In the genomic region with DNA sequence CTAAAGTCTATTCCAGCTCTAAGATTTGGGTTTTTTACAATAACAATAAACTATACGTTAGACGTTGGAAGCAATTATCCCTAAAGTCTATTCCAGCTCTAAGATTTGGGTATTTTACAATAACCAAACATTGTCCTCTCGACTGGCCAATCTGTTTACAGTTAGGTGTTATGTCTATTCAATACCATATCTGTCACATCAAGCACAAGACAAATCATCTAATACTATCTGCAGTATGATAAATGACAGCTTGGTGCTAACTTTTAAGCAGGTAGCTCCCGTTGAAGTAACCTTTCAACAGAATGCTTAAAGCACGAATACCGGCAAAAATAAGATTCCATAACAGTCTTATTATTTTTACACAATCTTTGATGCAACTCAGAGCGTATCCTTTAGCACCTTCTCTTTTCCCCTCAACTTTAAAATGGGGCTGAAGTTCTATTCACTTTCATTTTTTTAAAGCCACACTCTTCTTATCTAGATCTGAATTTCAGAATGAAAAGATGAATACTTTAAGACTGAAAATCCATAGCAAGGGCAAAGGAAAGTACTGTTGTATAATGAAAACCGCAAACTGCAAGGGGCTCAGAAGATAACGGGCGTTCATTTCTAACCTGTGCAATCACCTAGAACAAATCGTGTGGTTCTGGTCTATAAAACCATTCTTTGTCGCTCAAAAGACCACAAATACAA, we compare ENCODE assay signal across 8 cellular contexts. TPM values are rescaled to one million over a fixed set of nuclear protein-coding genes. Genes with fewer than 3 reads are reported as not detected.
DNase-seq lines count a peak whose midpoint lies in the region; ATAC-seq and TF ChIP-seq lines count a peak whose summit lies in the region.

No MANE protein-coding gene starts in this region.

- intact Hi-C loops in activated CD4-positive, alpha-beta T cell treated with anti-CD3 and anti-CD28 coated beads for 36 hours (cut with DNase I, micrococcal nuclease), result loop anchor here (1.0 to 2.0 kb wide), 10 partner anchors 38 to 802 kb away; a partner anchor contains a TSS
- intact Hi-C loops in stomach (cut with DNase I; ENCODE audit: low total_unique reads), result no loop called here

- peaks cover 42% of the 10 kb centered on the region for H3K4me1 Mint-ChIP-seq in activated CD4-positive, alpha-beta T cell treated with anti-CD3 and anti-CD28 coated beads for 36 hours

- peak overlapping the region; percentile 81 for H3K4me3 ChIP-seq in WI38 (ENCODE audit: low read depth, low read length)
- peak overlapping the region; percentile 58 for H3K4me3 ChIP-seq in hepatocyte
- H3K4me3 ChIP-seq in stomach, result peak overlapping the region; percentile 54 to 84 (median 67)

- no peak for TF ChIP-seq POLR2A in stomach (IDR thresholded peaks at IDR 0.05)

- H3K4me3 Mint-ChIP-seq in activated CD4-positive, alpha-beta T cell treated with anti-CD3 and anti-CD28 coated beads for 36 hours, result peak overlapping the region; percentile 95

- H3K27me3 ChIP-seq in hepatocyte, result no peaks in the 10 kb centered on the region
- no peaks in the 10 kb centered on the region for H3K27me3 ChIP-seq in stomach

- TF ChIP-seq EP300 in stomach (IDR thresholded peaks at IDR 0.05), result no peak

- POLR2A ChIA-PET in activated CD4-positive, alpha-beta T cell treated with anti-CD3 and anti-CD28 coated beads for 36 hours (lab: Charles Lee), result interaction anchor here (0.5 to 4.0 kb wide), 8 partner anchors 8 to 273 kb away, joined by 3 to 36 read pairs (median 6); a partner anchor contains a TSS

- peak overlapping the region; percentile 97 for H3K27ac Mint-ChIP-seq in activated CD4-positive, alpha-beta T cell treated with anti-CD3 and anti-CD28 coated beads for 36 hours

- H3K36me3 ChIP-seq in hepatocyte (replicated peaks; ENCODE audit: insufficient read depth, low read depth), result no peaks in the 10 kb centered on the region
- H3K36me3 ChIP-seq in stomach, result peaks cover 0 to 8% (median 4%) of the 10 kb centered on the region in 4 donors

- H3K36me3 Mint-ChIP-seq in activated CD4-positive, alpha-beta T cell treated with anti-CD3 and anti-CD28 coated beads for 36 hours (ENCODE audit: low read depth), result peaks cover 26% of the 10 kb centered on the region

- no peaks in the 10 kb centered on the region for H3K9me3 Mint-ChIP-seq in activated CD4-positive, alpha-beta T cell treated with anti-CD3 and anti-CD28 coated beads for 36 hours (ENCODE audit: low read depth)

- 4% methylated on average over 12 of the region's 12 CpGs for WGBS in hepatocyte (ENCODE audit: low lambda C conversion rate, missing lambda C conversion rate)
- 0 to 1% (median 0%) methylated on average over 12 of the region's 12 CpGs for WGBS in stomach, 5 donors

- TF ChIP-seq CTCF in WI38 (IDR thresholded peaks at IDR 0.05; ENCODE audit: low read depth, low read length) (no peak), hepatocyte (IDR thresholded peaks at IDR 0.05; ENCODE audit: poor library complexity) (no peak), stomach (IDR thresholded peaks at IDR 0.05) (no peak)

- no peaks in the 10 kb centered on the region for H3K9me2 ChIP-seq in hepatocyte (replicated peaks; ENCODE audit: insufficient read depth)

- H3K27me3 Mint-ChIP-seq in activated CD4-positive, alpha-beta T cell treated with anti-CD3 and anti-CD28 coated beads for 36 hours, result no peaks in the 10 kb centered on the region

- H3K9me3 ChIP-seq in hepatocyte (ENCODE audit: low read depth) (no peaks in the 10 kb centered on the region), stomach (no peaks in the 10 kb centered on the region)

- ATAC-seq in activated CD4-positive, alpha-beta T cell treated with anti-CD3 and anti-CD28 coated beads for 36 hours, result peak; percentile 2

- H4K20me1 ChIP-seq in hepatocyte (ENCODE audit: insufficient read depth, poor library complexity, severe bottlenecking), result peaks cover 37% of the 10 kb centered on the region

- DNase-seq in activated CD4-positive, alpha-beta T cell treated with anti-CD3 and anti-CD28 coated beads for 36 hours, result no peak
- DNase-seq in activated CD4-positive, alpha-beta T cell treated with anti-CD3 and anti-CD28 coated beads for 1 hour, result no peak
- no peak for DNase-seq in hepatocyte (ENCODE audit: low spot score)
- no peak for DNase-seq in stomach
- DNase-seq in SKM-1 treated with dmso at 0.1 percent for 144 hours (lab: John Stamatoyannopoulos, UW; ENCODE audit: unreplicated experiment), result no peak
- no peak for DNase-seq in NCI-H146 treated with DMSO at 0.1 percent for 48 hours (lab: John Stamatoyannopoulos, UW; ENCODE audit: unreplicated experiment)
- no peak for DNase-seq in kidney glomerular epithelial cell (lab: John Stamatoyannopoulos, UW)

- H3K4me2 ChIP-seq in hepatocyte, result peak overlapping the region; percentile 84

- H2AFZ ChIP-seq in hepatocyte, result peak overlapping the region; percentile 68

- CTCF ChIA-PET in activated CD4-positive, alpha-beta T cell treated with anti-CD3 and anti-CD28 coated beads for 36 hours (lab: Charles Lee), result interaction anchor here (0.8 to 4.7 kb wide), 16 partner anchors 9 to 289 kb away, joined by 3 to 27 read pairs (median 4); a partner anchor contains a TSS

- H3K79me2 ChIP-seq in hepatocyte, result peaks cover 51% of the 10 kb centered on the region

- H3K27ac ChIP-seq in hepatocyte, result peak overlapping the region; percentile 89
- peak overlapping the region; percentile 93 to 99 (median 95) for H3K27ac ChIP-seq in stomach

- H3K4me1 ChIP-seq in hepatocyte (ENCODE audit: insufficient read depth) (peaks cover 4% of the 10 kb centered on the region), stomach (peaks cover 13 to 58% (median 36%) of the 10 kb centered on the region in 4 donors)

RNA-seq across cellular contexts. Expression of a gene that starts 0.9 kb away (rescaled TPM):
- total RNA-seq in activated CD4-positive, alpha-beta T cell treated with anti-CD3 and anti-CD28 coated beads for 36 hours, result 100 to 1,000 TPM; 148 to 275 TPM
- 176 and 178 TPM in 2 replicates for total RNA-seq in hepatocyte
- polyA plus RNA-seq in hepatocyte, result 132 and 138 TPM in 2 replicates
- total RNA-seq in stomach, result 100 to 1,000 TPM in 3 of 5 donors, 10 to 100 TPM in 2; 32.4 to 194 (median 139) TPM
- polyA plus RNA-seq in stomach, result 100 to 1,000 TPM in 1 of 3 donors, 10 to 100 TPM in 2; 85.7 to 111 (median 98.0) TPM

RNA-seq across cellular contexts. Expression of a gene that starts 38.4 kb away (rescaled TPM):
- 10 to 100 TPM; 18.8 to 20.8 TPM for total RNA-seq in activated CD4-positive, alpha-beta T cell treated with anti-CD3 and anti-CD28 coated beads for 36 hours
- total RNA-seq in hepatocyte (21.4 and 25.5 TPM in 2 replicates), stomach (10 to 100 TPM in 4 of 5 donors, 1 to 10 TPM in 1; 8.7 to 58.7 (median 20.4) TPM)
- polyA plus RNA-seq in hepatocyte (3.2 and 3.5 TPM in 2 replicates), stomach (1 to 10 TPM; 4.7 to 6.8 (median 5.2) TPM)

RNA-seq across cellular contexts. Expression of a gene that starts 50.5 kb away (rescaled TPM):
- 1,000 to 10,000 TPM; 2,017 to 2,916 TPM for total RNA-seq in activated CD4-positive, alpha-beta T cell treated with anti-CD3 and anti-CD28 coated beads for 36 hours
- total RNA-seq in hepatocyte (2,189 and 2,465 TPM in 2 replicates), stomach (1,000 to 10,000 TPM in 1 of 5 donors, 100 to 1,000 TPM in 4; 218 to 1,275 (median 564) TPM)
- polyA plus RNA-seq in hepatocyte (2,123 and 2,231 TPM in 2 replicates), stomach (1,000 to 10,000 TPM; 2,273 to 3,648 (median 2,820) TPM)
